Comparison of ENCODE assay signal across 8 cellular contexts in genomic region chr3:50227390-50228183, GRCh38. TPM values are rescaled to one million over a fixed set of nuclear protein-coding genes. Genes with fewer than 3 reads are reported as not detected.
A peak's percentile ranks its signal among the peaks of the same experiment; 100 is the strongest.
DNase-seq lines count a peak whose midpoint lies in the region; ATAC-seq and TF ChIP-seq lines count a peak whose summit lies in the region.

No MANE protein-coding gene starts in this region.

- peak; percentile 77 for ATAC-seq in HG02623 (IDR thresholded peaks at IDR 0.05; ENCODE audit: unreplicated experiment)
- ATAC-seq in SK-N-SH treated with all-trans-retinoic acid at 6 μM for 48 hours: peak; percentile 86

- H3K4me1 ChIP-seq in cardiac muscle cell (ENCODE audit: low read depth): peaks cover 10% of the 10 kb centered on the region

- H3K4me3 Mint-ChIP-seq in activated naive CD8-positive, alpha-beta T cell: peak overlapping the region; percentile 96
- peak overlapping the region; percentile 95 for H3K4me3 Mint-ChIP-seq in type B pancreatic cell

- H3K27ac Mint-ChIP-seq in activated naive CD8-positive, alpha-beta T cell: peak overlapping the region; percentile 89
- peak overlapping the region; percentile 93 for H3K27ac Mint-ChIP-seq in type B pancreatic cell

- DNase-seq in GM12865 (ENCODE audit: low read depth): peak; percentile 96
- DNase-seq in NCI-H1105 (lab: John Stamatoyannopoulos, UW): peak; percentile 92
- peak; percentile 92 to 95 for DNase-seq in cardiac muscle cell (ENCODE audit: low read depth in 1 of 2, low spot score in 1 of 2)
- peak; percentile 87 for DNase-seq in pons (ENCODE audit: low spot score)
- peak; percentile 96 for DNase-seq in type B pancreatic cell (ENCODE audit: extremely low spot score, unreplicated experiment)

- peak overlapping the region; percentile 73 for H3K4me3 ChIP-seq in GM12865 (ENCODE audit: low read depth, low read length)
- H3K4me3 ChIP-seq in cardiac muscle cell: peak overlapping the region; percentile 49

- H3K36me3 Mint-ChIP-seq in activated naive CD8-positive, alpha-beta T cell: no peaks in the 10 kb centered on the region
- H3K36me3 Mint-ChIP-seq in type B pancreatic cell: no peaks in the 10 kb centered on the region

- H3K36me3 ChIP-seq in cardiac muscle cell: no peaks in the 10 kb centered on the region

- no peaks in the 10 kb centered on the region for H3K27me3 ChIP-seq in cardiac muscle cell

- peaks cover 24% of the 10 kb centered on the region for H3K4me1 Mint-ChIP-seq in activated naive CD8-positive, alpha-beta T cell (ENCODE audit: low read depth)
- peaks cover 26% of the 10 kb centered on the region for H3K4me1 Mint-ChIP-seq in type B pancreatic cell (ENCODE audit: unreplicated experiment)

- H3K27me3 Mint-ChIP-seq in activated naive CD8-positive, alpha-beta T cell: no peaks in the 10 kb centered on the region
- peaks cover 13% of the 10 kb centered on the region for H3K27me3 Mint-ChIP-seq in type B pancreatic cell

- peak overlapping the region; percentile 74 for H3K27ac ChIP-seq in cardiac muscle cell

- peak; percentile 81 for TF ChIP-seq CTCF in GM12865 (IDR thresholded peaks at IDR 0.05; ENCODE audit: insufficient read depth, low read depth, low read length, missing control alignments)
- TF ChIP-seq CTCF in cardiac muscle cell (IDR thresholded peaks at IDR 0.05; ENCODE audit: low read depth, low read length): peak; percentile 63
- TF ChIP-seq CTCF in type B pancreatic cell (conservative IDR thresholded peaks at IDR 0.05): peak; percentile 95

- no peaks in the 10 kb centered on the region for H3K9me3 Mint-ChIP-seq in activated naive CD8-positive, alpha-beta T cell (ENCODE audit: low read depth)
- no peaks in the 10 kb centered on the region for H3K9me3 Mint-ChIP-seq in type B pancreatic cell

- H3K9me3 ChIP-seq in cardiac muscle cell (ENCODE audit: low read depth): no peaks in the 10 kb centered on the region

TF ChIP-seq in SK-N-SH treated with all-trans-retinoic acid at 6 μM for 48 hours, 23 proteins besides CTCF, POLR2A, EP300 and RAD21:
- TF ChIP-seq ZNF70 (CRISPR knock-in tag; IDR thresholded peaks at IDR 0.05): no peak
- TF ChIP-seq CSRNP3 (CRISPR knock-in tag; IDR thresholded peaks at IDR 0.05): no peak
- TF ChIP-seq ZFP3 (CRISPR knock-in tag; IDR thresholded peaks at IDR 0.05): no peak
- no peak for TF ChIP-seq ZNF8 (CRISPR knock-in tag; IDR thresholded peaks at IDR 0.05)
- no peak for TF ChIP-seq TCF4 (CRISPR knock-in tag; IDR thresholded peaks at IDR 0.05; ENCODE audit: borderline replicate concordance)
- no peak for TF ChIP-seq RARB (CRISPR knock-in tag; IDR thresholded peaks at IDR 0.05)
- TF ChIP-seq POU6F1 (CRISPR knock-in tag; IDR thresholded peaks at IDR 0.05; ENCODE audit: borderline replicate concordance, low read depth): no peak
- TF ChIP-seq, protein P1, sequence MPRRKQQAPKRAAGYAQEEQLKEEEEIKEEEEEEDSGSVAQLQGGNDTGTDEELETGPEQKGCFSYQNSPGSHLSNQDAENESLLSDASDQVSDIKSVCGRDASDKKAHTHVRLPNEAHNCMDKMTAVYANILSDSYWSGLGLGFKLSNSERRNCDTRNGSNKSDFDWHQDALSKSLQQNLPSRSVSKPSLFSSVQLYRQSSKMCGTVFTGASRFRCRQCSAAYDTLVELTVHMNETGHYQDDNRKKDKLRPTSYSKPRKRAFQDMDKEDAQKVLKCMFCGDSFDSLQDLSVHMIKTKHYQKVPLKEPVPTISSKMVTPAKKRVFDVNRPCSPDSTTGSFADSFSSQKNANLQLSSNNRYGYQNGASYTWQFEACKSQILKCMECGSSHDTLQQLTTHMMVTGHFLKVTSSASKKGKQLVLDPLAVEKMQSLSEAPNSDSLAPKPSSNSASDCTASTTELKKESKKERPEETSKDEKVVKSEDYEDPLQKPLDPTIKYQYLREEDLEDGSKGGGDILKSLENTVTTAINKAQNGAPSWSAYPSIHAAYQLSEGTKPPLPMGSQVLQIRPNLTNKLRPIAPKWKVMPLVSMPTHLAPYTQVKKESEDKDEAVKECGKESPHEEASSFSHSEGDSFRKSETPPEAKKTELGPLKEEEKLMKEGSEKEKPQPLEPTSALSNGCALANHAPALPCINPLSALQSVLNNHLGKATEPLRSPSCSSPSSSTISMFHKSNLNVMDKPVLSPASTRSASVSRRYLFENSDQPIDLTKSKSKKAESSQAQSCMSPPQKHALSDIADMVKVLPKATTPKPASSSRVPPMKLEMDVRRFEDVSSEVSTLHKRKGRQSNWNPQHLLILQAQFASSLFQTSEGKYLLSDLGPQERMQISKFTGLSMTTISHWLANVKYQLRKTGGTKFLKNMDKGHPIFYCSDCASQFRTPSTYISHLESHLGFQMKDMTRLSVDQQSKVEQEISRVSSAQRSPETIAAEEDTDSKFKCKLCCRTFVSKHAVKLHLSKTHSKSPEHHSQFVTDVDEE (CRISPR knock-in tag; IDR thresholded peaks at IDR 0.05): 0 out of 2 replicates have a peak, but pooled peaks have one; percentile 32
- TF ChIP-seq CSDC2 (CRISPR knock-in tag; IDR thresholded peaks at IDR 0.05): no peak

RNA-seq across cellular contexts. Expression of gene GNAI2, which starts 8.4 kb away (rescaled TPM):
- total RNA-seq in cardiac muscle cell (160 and 179 TPM in 2 replicates), type B pancreatic cell (ENCODE audit: low replicate concordance) (140 and 145 TPM in 2 replicates)
- 255 and 285 TPM in 2 replicates for polyA plus RNA-seq in cardiac muscle cell

RNA-seq across cellular contexts. Expression of gene SLC38A3, which starts 22.5 kb away (rescaled TPM):
- total RNA-seq in cardiac muscle cell (9.5 and 14.7 TPM in 2 replicates), type B pancreatic cell (ENCODE audit: low replicate concordance) (6.0 and 11.0 TPM in 2 replicates)
- polyA plus RNA-seq in cardiac muscle cell: 13.4 and 18.5 TPM in 2 replicates

RNA-seq across cellular contexts. Expression of gene GNAT1, which starts 36.2 kb away (rescaled TPM):
- total RNA-seq in cardiac muscle cell: not detected in 2 replicates
- not detected in 2 replicates for polyA plus RNA-seq in cardiac muscle cell
- total RNA-seq in type B pancreatic cell (ENCODE audit: low replicate concordance): 0.71 TPM in 1 of 2 replicates, not detected in the other

RNA-seq across cellular contexts. Expression of gene SEMA3B, which starts 41.4 kb away (rescaled TPM):
- 16.7 and 25.9 TPM in 2 replicates for total RNA-seq in cardiac muscle cell
- polyA plus RNA-seq in cardiac muscle cell: 20.6 and 23.1 TPM in 2 replicates
- total RNA-seq in type B pancreatic cell (ENCODE audit: low replicate concordance): 18.4 and 34.8 TPM in 2 replicates

RNA-seq across cellular contexts. Expression of gene LSMEM2, which starts 51.3 kb away (rescaled TPM):
- 26.4 and 29.2 TPM in 2 replicates for total RNA-seq in cardiac muscle cell
- polyA plus RNA-seq in cardiac muscle cell: 16.4 and 18.1 TPM in 2 replicates
- total RNA-seq in type B pancreatic cell (ENCODE audit: low replicate concordance): not detected in 2 replicates

Comparison
In these comparisons a context has a peak if more than half of its experiments do, and no peak if none do; other contexts are left out.
1. Peak in every context shown above with its lines: DNase-seq, ATAC-seq, H3K4me3 ChIP-seq and H3K27ac ChIP-seq.